ENCODE assay signal across 12 cellular contexts in genomic region chr10:133162178-133162909, GRCh38. TPM values are rescaled to one million over a fixed set of nuclear protein-coding genes. Genes with fewer than 3 reads are reported as not detected.
DNase-seq lines count a peak whose midpoint lies in the region; ATAC-seq and TF ChIP-seq lines count a peak whose summit lies in the region.
"Had no signal": no experiment of that assay in that cellular context is flagged by ENCODE, and none has a peak within 500 bp of the region (broad histone marks: within the 10 kb centered on the region; RNA-seq: fewer than 3 reads in every experiment).

No MANE protein-coding gene starts in this region.

- POLR2A ChIA-PET in HEK293T (lab: Yijun Ruan, JAX): no interaction called here

- peak overlapping the region; percentile 11 for H3K4me3 Mint-ChIP-seq in endothelial cell (ENCODE audit: unreplicated experiment)
- H3K4me3 Mint-ChIP-seq in endodermal cell: no peak overlapping the region

- H3K36me3 ChIP-seq in endodermal cell (ENCODE audit: control insufficient read depth, insufficient read depth, low read length): no peaks in the 10 kb centered on the region

- H3K9me3 Mint-ChIP-seq in endothelial cell (ENCODE audit: unreplicated experiment) (no peaks in the 10 kb centered on the region), endodermal cell (no peaks in the 10 kb centered on the region)

- DNase-seq in cardiac septum (ENCODE audit: low spot score) (peak; percentile 41), left ventricle myocardium superior (no peak), endothelial cell (ENCODE audit: low spot score) (no peak), myocyte (ENCODE audit: low read depth) (peak; percentile 7), endodermal cell (no peak), HEK293T (ENCODE audit: extremely low spot score) (no peak), NOMO-1 treated with dmso at 0.1 percent for 144 hours (lab: John Stamatoyannopoulos, UW; ENCODE audit: unreplicated experiment) (no peak)
- DNase-seq in stimulated activated CD4-positive, alpha-beta T cell treated with anti-CD3 and anti-CD28 coated beads, Interleukin-4, amount 100 ng/mL, for 1 hour: no peak
- DNase-seq: NCI-H2171 had no signal

- no peaks in the 10 kb centered on the region for H3K4me1 ChIP-seq in endodermal cell (ENCODE audit: control insufficient read depth, insufficient read depth, low read length)

- TF ChIP-seq CTCF in endothelial cell (IDR thresholded peaks at IDR 0.05; ENCODE audit: unreplicated experiment) (no peak), endodermal cell (conservative IDR thresholded peaks at IDR 0.05) (no peak)

- H3K27me3 Mint-ChIP-seq in endothelial cell (ENCODE audit: unreplicated experiment): peaks cover 12% of the 10 kb centered on the region
- peaks cover 4% of the 10 kb centered on the region for H3K27me3 Mint-ChIP-seq in endodermal cell (ENCODE audit: insufficient read depth)

- H3K9me3 ChIP-seq in endodermal cell (ENCODE audit: control insufficient read depth, low read length): no peaks in the 10 kb centered on the region
- H3K9me3 ChIP-seq: A549 had no signal

- H3K27ac ChIP-seq in endodermal cell (ENCODE audit: low read depth, low read length): no peak overlapping the region
- H3K27ac ChIP-seq: A549, SK-N-MC, VCaP had no signal

- no peaks in the 10 kb centered on the region for H3K36me3 Mint-ChIP-seq in endothelial cell (ENCODE audit: low read depth, unreplicated experiment)
- peaks cover 4% of the 10 kb centered on the region for H3K36me3 Mint-ChIP-seq in endodermal cell (ENCODE audit: low read depth)

- 95% methylated on average over 22 of the region's 22 CpGs for WGBS in endodermal cell (ENCODE audit: insufficient coverage in 1 of 2, insufficient read length in 1 of 2), 2 experiments

- peaks cover 14% of the 10 kb centered on the region for H3K27me3 ChIP-seq in endodermal cell (ENCODE audit: control insufficient read depth, insufficient read depth, low read length, poor library complexity, severe bottlenecking)

- H3K4me1 Mint-ChIP-seq in endothelial cell (ENCODE audit: unreplicated experiment) (no peaks in the 10 kb centered on the region), endodermal cell (no peaks in the 10 kb centered on the region)

- no peak overlapping the region for H3K4me3 ChIP-seq in endodermal cell (ENCODE audit: low read length)
- H3K4me3 ChIP-seq: A549, SK-N-MC had no signal

- CTCF ChIA-PET in HEK293T (lab: Yijun Ruan, JAX): no interaction called here

- intact Hi-C loops in cardiac septum (cut with DNase I): no loop called here
- intact Hi-C loops in left ventricle myocardium superior (cut with micrococcal nuclease): no loop called here

- ATAC-seq in left ventricle myocardium superior: no peak
- ATAC-seq: A549 had no signal

- no peak overlapping the region for H3K9ac ChIP-seq in endodermal cell (ENCODE audit: extremely low read depth, low read length, poor library complexity, severe bottlenecking)

- H3K27ac Mint-ChIP-seq in endothelial cell (ENCODE audit: unreplicated experiment) (no peak overlapping the region), endodermal cell (no peak overlapping the region)

TF ChIP-seq in HEK293T, 16 proteins besides CTCF, POLR2A, EP300 and RAD21:
- TF ChIP-seq ZNF384 (IDR thresholded peaks at IDR 0.05) (no peak), L3MBTL2 (conservative IDR thresholded peaks at IDR 0.05) (no peak), FOXM1 (IDR thresholded peaks at IDR 0.05; ENCODE audit: borderline replicate concordance) (no peak), TARDBP (IDR thresholded peaks at IDR 0.05) (no peak), ELF4 (IDR thresholded peaks at IDR 0.05) (no peak), ARNT (IDR thresholded peaks at IDR 0.05) (no peak), CTBP1 (IDR thresholded peaks at IDR 0.05; ENCODE audit: borderline replicate concordance) (no peak), SUZ12 (IDR thresholded peaks at IDR 0.05) (no peak), SP1 (IDR thresholded peaks at IDR 0.05) (no peak), BHLHE40 (IDR thresholded peaks at IDR 0.05; ENCODE audit: borderline replicate concordance) (no peak), NFRKB (IDR thresholded peaks at IDR 0.05) (no peak), FOXK2 (IDR thresholded peaks at IDR 0.05) (no peak), FOXA1 (IDR thresholded peaks at IDR 0.05) (no peak), PKNOX1 (IDR thresholded peaks at IDR 0.05) (no peak), LEF1 (IDR thresholded peaks at IDR 0.05; ENCODE audit: borderline replicate concordance) (no peak), HDGF (IDR thresholded peaks at IDR 0.05; ENCODE audit: borderline replicate concordance) (no peak)

RNA-seq across cellular contexts. Expression of gene KNDC1, which starts 2.3 kb away (rescaled TPM):
- total RNA-seq in cardiac septum (0.05 TPM), left ventricle myocardium superior (0.20 TPM), endothelial cell (ENCODE audit: unreplicated experiment) (1.3 TPM), myocyte (not detected in 2 replicates), endodermal cell (1 to 10 TPM; 6.5 to 9.6 TPM)
- polyA plus RNA-seq in myocyte (2012): 0.05 TPM
- 7.3 TPM for polyA plus RNA-seq in endodermal cell (2013, experiment 1 of 2)
- polyA plus RNA-seq in endodermal cell (2013, experiment 2 of 2): 4.6 TPM

Comparison
In these comparisons a context has a peak if more than half of its experiments do, and no peak if none do; other contexts are left out.
1. DNase-seq: peak in cardiac septum (single experiment) and myocyte (single experiment); none in left ventricle myocardium superior (single experiment), endothelial cell (single experiment), endodermal cell (single experiment), HEK293T (single experiment), NOMO-1 treated with dmso at 0.1 percent for 144 hours (single experiment) and stimulated activated CD4-positive, alpha-beta T cell treated with anti-CD3 and anti-CD28 coated beads, Interleukin-4, amount 100 ng/mL, for 1 hour (single experiment).